8 cellular contexts compared by ENCODE assay signal in the genomic region with DNA sequence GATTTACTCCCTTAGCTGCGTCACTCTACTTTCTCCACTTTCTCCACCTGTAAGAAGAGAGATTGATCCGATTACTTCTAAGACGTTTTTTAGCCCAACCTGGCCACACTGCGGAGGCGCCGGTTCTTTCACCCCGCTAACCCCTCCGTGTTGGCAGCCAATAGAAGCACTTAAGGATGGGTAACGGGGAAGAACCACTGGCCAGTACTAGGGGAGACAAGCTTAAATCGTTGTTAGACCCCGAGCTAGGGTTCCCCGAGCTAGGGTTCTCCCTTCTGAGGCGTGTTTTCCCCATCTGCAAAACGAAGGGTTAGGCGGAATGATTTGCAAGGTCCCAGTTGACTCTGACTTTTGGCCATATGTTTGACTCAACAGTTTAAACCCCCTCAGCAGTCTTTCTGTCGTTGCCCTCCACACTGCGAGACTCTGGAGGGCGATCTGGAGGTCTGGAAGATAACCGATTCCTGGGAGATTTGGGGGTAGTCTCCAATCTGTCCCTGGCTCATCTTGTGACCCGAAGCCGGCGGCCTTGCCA. TPM values are rescaled to one million over a fixed set of nuclear protein-coding genes. Genes with fewer than 3 reads are reported as not detected.
DNase-seq lines count a peak whose midpoint lies in the region; ATAC-seq, FAIRE-seq and TF ChIP-seq lines count a peak whose summit lies in the region.

No MANE protein-coding gene starts in this region.

- H3K36me3 ChIP-seq in MM.1S (replicated peaks; ENCODE audit: insufficient read depth, low read length), result no peaks in the 10 kb centered on the region; the same call in 1 of the 2 replicates
- no peaks in the 10 kb centered on the region for H3K36me3 ChIP-seq in brain microvascular endothelial cell (replicated peaks)
- no peaks in the 10 kb centered on the region; a peak in 1 of 5 replicates for H3K36me3 ChIP-seq in HepG2 (replicated peaks in 1 of 2; ENCODE audit: control insufficient read depth in 1 of 2, insufficient read depth in 2 of 2, low read length in 2 of 2)
- H3K36me3 ChIP-seq in thyroid gland, result no peaks in the 10 kb centered on the region

- H3K9ac ChIP-seq in MM.1S (ENCODE audit: low read length), result peak overlapping the region; percentile 74
- H3K9ac ChIP-seq in HepG2 (ENCODE audit: insufficient read depth, low read depth, low read length), result peak overlapping the region; percentile 84

- TF ChIP-seq EP300 in HepG2 (IDR thresholded peaks at IDR 0.05; ENCODE audit: low read depth in 2 of 2, low read length in 2 of 2) (no peak), HepG2 (CRISPR knock-in tag; IDR thresholded peaks at IDR 0.05; ENCODE audit: borderline replicate concordance) (no peak)

- peak overlapping the region; percentile 88 for H3K4me3 ChIP-seq in MM.1S (ENCODE audit: low read length)
- peak overlapping the region; percentile 96 for H3K4me3 ChIP-seq in brain microvascular endothelial cell (ENCODE audit: low read depth, low read length)
- peak overlapping the region; percentile 78 to 94 (median 88) for H3K4me3 ChIP-seq in HepG2 (replicated peaks in 1 of 3; ENCODE audit: insufficient read depth in 1 of 3, low read depth in 2 of 3, low read length in 3 of 3)
- peak overlapping the region; percentile 38 to 88 (median 82) for H3K4me3 ChIP-seq in thyroid gland (replicated peaks in 1 of 3)

- no peaks in the 10 kb centered on the region for H3K9me3 ChIP-seq in MM.1S (replicated peaks; ENCODE audit: insufficient read depth, low read length)
- no peaks in the 10 kb centered on the region for H3K9me3 ChIP-seq in HepG2 (ENCODE audit: low read length)
- no peaks in the 10 kb centered on the region for H3K9me3 ChIP-seq in thyroid gland

- H4K20me1 ChIP-seq in MM.1S (ENCODE audit: insufficient read depth, low read length), result no peaks in the 10 kb centered on the region
- no peaks in the 10 kb centered on the region for H4K20me1 ChIP-seq in HepG2 (ENCODE audit: insufficient read depth, low read length)

- H3K4me1 ChIP-seq in MM.1S (ENCODE audit: low read length) (peaks cover 10% of the 10 kb centered on the region; the same call in 1 of the 2 replicates), HepG2 (ENCODE audit: insufficient read depth, low read length) (peaks cover 35% of the 10 kb centered on the region), thyroid gland (peaks cover 12 to 14% of the 10 kb centered on the region in 2 donors)

- DNase-seq in NCI-H2107 treated with DMSO at 0.1 percent for 48 hours (lab: John Stamatoyannopoulos, UW; ENCODE audit: unreplicated experiment) (peak; percentile 77), NCI-H2107 (lab: John Stamatoyannopoulos, UW) (no peak), MM.1S (no peak), brain microvascular endothelial cell (no peak), HepG2 (ENCODE audit: low spot score) (peak; percentile 20), thyroid gland (peak; percentile 6 to 15), activated gamma-delta T cell treated with Interleukin-2 at 50 U/mL for 16 hours (no peak)

- ATAC-seq in GM21723 (IDR thresholded peaks at IDR 0.05; ENCODE audit: unreplicated experiment) (peak; percentile 16), HepG2 (peak; percentile 26)

- peak overlapping the region; percentile 80; the same call in 1 of the 2 replicates for H3K27ac ChIP-seq in MM.1S (ENCODE audit: low read length)
- peak overlapping the region; percentile 63 for H3K27ac ChIP-seq in brain microvascular endothelial cell
- peak overlapping the region; percentile 82 for H3K27ac ChIP-seq in HepG2 (ENCODE audit: extremely low read length, insufficient read depth, low read length)
- peak overlapping the region; percentile 80 to 93 (median 92) for H3K27ac ChIP-seq in thyroid gland

- WGBS in HepG2 (ENCODE audit: low lambda C conversion rate), result under 1% methylated on average over 16 of the region's 22 CpGs
- 6 to 8% methylated on average over 22 of the region's 22 CpGs for WGBS in thyroid gland, 2 donors

- TF ChIP-seq CTCF in MM.1S (IDR thresholded peaks at IDR 0.05; ENCODE audit: low read length) (no peak), brain microvascular endothelial cell (IDR thresholded peaks at IDR 0.05; ENCODE audit: low read depth, low read length, missing control alignments) (peak; percentile 8), HepG2 (CRISPR knock-in tag; IDR thresholded peaks at IDR 0.05) (no peak), thyroid gland (IDR thresholded peaks at IDR 0.05) (no peak)

- H2AFZ ChIP-seq in MM.1S (ENCODE audit: low read length), result peak overlapping the region; percentile 88
- H2AFZ ChIP-seq in HepG2 (ENCODE audit: low read length), result peak overlapping the region; percentile 79

- peak overlapping the region; percentile 76 for H3K4me2 ChIP-seq in MM.1S (ENCODE audit: low read depth, low read length)
- H3K4me2 ChIP-seq in HepG2 (ENCODE audit: low read depth, low read length), result peak overlapping the region; percentile 78

- H3K27me3 ChIP-seq in MM.1S (replicated peaks; ENCODE audit: insufficient read depth, low read length) (no peaks in the 10 kb centered on the region), brain microvascular endothelial cell (replicated peaks) (no peaks in the 10 kb centered on the region), HepG2 (ENCODE audit: control insufficient read depth in 1 of 2, insufficient read depth in 2 of 2, low read length in 2 of 2) (no peaks in the 10 kb centered on the region; a peak in 1 of 5 replicates), thyroid gland (no peaks in the 10 kb centered on the region)

- intact Hi-C loops in HepG2 (cut with micrococcal nuclease; ENCODE audit: unreplicated experiment) (loop anchor here (5.0 to 10.0 kb wide), 2 partner anchors 121 to 216 kb away; no protein-coding TSS in a partner anchor), thyroid gland (cut with DNase I) (no loop called here)

- in situ Hi-C loops in brain microvascular endothelial cell (cut with HindIII; ENCODE audit: low pct_ligation_motif_present, low sequenced_read_pairs) (no loop called here), HepG2 (cut with HindIII; ENCODE audit: extremely low pct_ligation_motif_present, low pct_unique_long_range_greater_than_20kb) (no loop called here)

- FAIRE-seq in HepG2 (lab: Jason Lieb, UNC), result no peak

- TSS peak; percentile 80 for BruUV-seq in HepG2 (replicated peaks; lab: Mats Ljungman, UMichigan)

- CTCF ChIA-PET in HepG2 (lab: Yijun Ruan, JAX; ENCODE audit: low intra/inter-chr PET ratio, low total read pairs), result no interaction called here

- H3F3A ChIP-seq in MM.1S (ENCODE audit: insufficient read depth, low read length), result no peaks in the 10 kb centered on the region

- POLR2A ChIA-PET in HepG2 (lab: Yijun Ruan, JAX), result interaction anchor here (0.8 to 1.2 kb wide), 4 partner anchors 40 to 329 kb away, joined by 3 to 4 read pairs (median 3); no protein-coding TSS in a partner anchor

- no peak for TF ChIP-seq RAD21 in HepG2 (CRISPR knock-in tag; IDR thresholded peaks at IDR 0.05)

- no peak for TF ChIP-seq POLR2A in HepG2 (IDR thresholded peaks at IDR 0.05; ENCODE audit: insufficient read depth in 1 of 2, low read depth in 2 of 2, low read length in 2 of 2)
- TF ChIP-seq POLR2A in thyroid gland (IDR thresholded peaks at IDR 0.05), result no peak

- no peaks in the 10 kb centered on the region for H3K9me2 ChIP-seq in MM.1S (replicated peaks; ENCODE audit: insufficient read depth, low read length)

- H3K79me2 ChIP-seq in MM.1S (ENCODE audit: low read length) (peaks cover 43% of the 10 kb centered on the region), HepG2 (ENCODE audit: insufficient read depth, low read length) (peaks cover 27% of the 10 kb centered on the region)

TF ChIP-seq in HepG2, 621 proteins besides CTCF, POLR2A, EP300 and RAD21 (continues in another document):
- TF ChIP-seq, protein P1, sequence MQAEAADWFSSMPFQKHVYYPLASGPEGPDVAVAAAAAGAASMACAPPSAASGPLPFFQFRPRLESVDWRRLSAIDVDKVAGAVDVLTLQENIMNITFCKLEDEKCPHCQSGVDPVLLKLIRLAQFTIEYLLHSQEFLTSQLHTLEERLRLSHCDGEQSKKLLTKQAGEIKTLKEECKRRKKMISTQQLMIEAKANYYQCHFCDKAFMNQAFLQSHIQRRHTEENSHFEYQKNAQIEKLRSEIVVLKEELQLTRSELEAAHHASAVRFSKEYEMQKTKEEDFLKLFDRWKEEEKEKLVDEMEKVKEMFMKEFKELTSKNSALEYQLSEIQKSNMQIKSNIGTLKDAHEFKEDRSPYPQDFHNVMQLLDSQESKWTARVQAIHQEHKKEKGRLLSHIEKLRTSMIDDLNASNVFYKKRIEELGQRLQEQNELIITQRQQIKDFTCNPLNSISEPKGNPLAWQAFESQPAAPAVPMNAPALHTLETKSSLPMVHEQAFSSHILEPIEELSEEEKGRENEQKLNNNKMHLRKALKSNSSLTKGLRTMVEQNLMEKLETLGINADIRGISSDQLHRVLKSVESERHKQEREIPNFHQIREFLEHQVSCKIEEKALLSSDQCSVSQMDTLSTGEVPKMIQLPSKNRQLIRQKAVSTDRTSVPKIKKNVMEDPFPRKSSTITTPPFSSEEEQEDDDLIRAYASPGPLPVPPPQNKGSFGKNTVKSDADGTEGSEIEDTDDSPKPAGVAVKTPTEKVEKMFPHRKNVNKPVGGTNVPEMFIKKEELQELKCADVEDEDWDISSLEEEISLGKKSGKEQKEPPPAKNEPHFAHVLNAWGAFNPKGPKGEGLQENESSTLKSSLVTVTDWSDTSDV (CRISPR knock-in tag; IDR thresholded peaks at IDR 0.05), result no peak

RNA-seq across cellular contexts. Expression of a gene that starts 0.6 kb away (rescaled TPM):
- total RNA-seq in HepG2 (2016; rRNA removed; fragmentation: Illumina TruSeq; extraction: Trizol), result 17.6 and 26.4 TPM in 2 replicates
- 5.1 and 7.4 TPM in 2 replicates for total RNA-seq in HepG2 (2016; cell fraction: cytosol; rRNA removed; fragmentation: Illumina TruSeq; extraction: Trizol; ENCODE audit: low read depth)
- total RNA-seq in HepG2 (2016; cell fraction: insoluble cytoplasmic fraction; rRNA removed; fragmentation: Illumina TruSeq; extraction: Trizol), result 15.5 and 22.3 TPM in 2 replicates
- total RNA-seq in HepG2 (2016; cell fraction: membrane; rRNA removed; fragmentation: Illumina TruSeq; extraction: Trizol), result 8.8 and 10.3 TPM in 2 replicates
- total RNA-seq in HepG2 (2016; cell fraction: nucleus; rRNA removed; fragmentation: Illumina TruSeq; extraction: Trizol), result 16.7 and 18.7 TPM in 2 replicates
- polyA plus RNA-seq in HepG2 (2011; rRNA removed), result 12.4 and 16.8 TPM in 2 replicates
- 10.1 and 13.1 TPM in 2 replicates for polyA plus RNA-seq in HepG2 (2011; cell fraction: cytosol; rRNA removed)
- polyA plus RNA-seq in HepG2 (2011; cell fraction: nucleus; rRNA removed), result 7.0 and 8.0 TPM in 2 replicates
- 6.4 and 7.9 TPM in 2 replicates for polyA plus RNA-seq in HepG2 (2012)
- polyA plus RNA-seq in HepG2 (2016; cell fraction: cytosol; fragmentation: Illumina TruSeq; extraction: Trizol; ENCODE audit: low read depth), result 2.4 and 2.5 TPM in 2 replicates
- 29.3 and 34.5 TPM in 2 replicates for polyA plus RNA-seq in HepG2 (2016; cell fraction: insoluble cytoplasmic fraction; fragmentation: Illumina TruSeq; extraction: Trizol; ENCODE audit: low read depth)
- polyA plus RNA-seq in HepG2 (2016; cell fraction: membrane; fragmentation: Illumina TruSeq; extraction: Trizol; ENCODE audit: low read depth), result 7.0 and 7.1 TPM in 2 replicates
- polyA plus RNA-seq in HepG2 (2016; cell fraction: nucleus; fragmentation: Illumina TruSeq; extraction: Trizol; ENCODE audit: insufficient read depth, low read depth), result 10.9 and 12.8 TPM in 2 replicates
- 10.7 and 16.8 TPM in 2 replicates for polyA minus RNA-seq in HepG2 (2011; rRNA and poly(A)+ RNA removed; ENCODE audit: low replicate concordance)
- 4.9 and 8.4 TPM in 2 replicates for polyA minus RNA-seq in HepG2 (2011; cell fraction: cytosol; rRNA and poly(A)+ RNA removed)
- polyA minus RNA-seq in HepG2 (2011; cell fraction: nucleus; rRNA and poly(A)+ RNA removed), result 12.9 and 15.6 TPM in 2 replicates
- total RNA-seq in thyroid gland, result 10 to 100 TPM; 39.4 to 46.4 (median 44.0) TPM

Comparison
In these comparisons a context has a peak if more than half of its experiments do, and no peak if none do; other contexts are left out.
1. DNase-seq: peak in NCI-H2107 treated with DMSO at 0.1 percent for 48 hours (single experiment), HepG2 (single experiment) and thyroid gland (2 of 2); none in NCI-H2107 (single experiment), MM.1S (single experiment), brain microvascular endothelial cell (single experiment) and activated gamma-delta T cell treated with Interleukin-2 at 50 U/mL for 16 hours (single experiment).
2. Peak in every context shown above with its lines, with median percentiles within 50 percentile points of each other: H3K27ac ChIP-seq and H3K4me3 ChIP-seq.